Comparison of ENCODE assay signal across 13 cellular contexts in the genomic region with DNA sequence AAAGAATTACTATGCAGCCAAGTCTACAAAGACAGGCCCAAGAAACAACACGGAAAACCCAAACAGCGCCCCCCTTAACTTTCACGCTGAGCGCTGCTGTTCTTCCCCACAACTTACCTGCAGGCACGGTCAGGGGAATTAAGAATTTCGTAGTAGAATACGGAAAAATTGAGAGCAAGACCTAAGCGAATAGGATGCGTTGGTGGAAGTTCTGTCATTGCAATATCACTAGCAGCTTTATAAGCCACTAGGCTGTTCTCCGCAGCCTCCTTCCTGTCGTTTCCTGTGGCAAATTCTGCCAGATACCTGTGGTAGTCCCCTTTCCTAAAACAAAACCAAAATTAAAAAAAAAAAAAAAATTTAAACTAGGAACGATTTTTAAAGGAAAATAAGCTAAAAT. TPM values are rescaled to one million over a fixed set of nuclear protein-coding genes. Genes with fewer than 3 reads are reported as not detected.
DNase-seq lines count a peak whose midpoint lies in the region; ATAC-seq and TF ChIP-seq lines count a peak whose summit lies in the region.
"Had no signal": no experiment of that assay in that cellular context is flagged by ENCODE, and none has a peak within 500 bp of the region (broad histone marks: within the 10 kb centered on the region; RNA-seq: fewer than 3 reads in every experiment).

No MANE protein-coding gene starts in this region.

- H3K27ac ChIP-seq in CD8-positive, alpha-beta memory T cell (ENCODE audit: low read depth, low read length), result no peak overlapping the region
- no peak overlapping the region for H3K27ac ChIP-seq in PC-3 (ENCODE audit: low read length)
- peak overlapping the region; percentile 45 for H3K27ac ChIP-seq in brain microvascular endothelial cell
- H3K27ac ChIP-seq in sigmoid colon, result peak overlapping the region; percentile 48 to 76 (median 60)

- peaks cover 86% of the 10 kb centered on the region for H3K79me2 ChIP-seq in PC-3 (ENCODE audit: low read length)

- H3K4me3 ChIP-seq in CD8-positive, alpha-beta memory T cell (ENCODE audit: low read length), result no peak overlapping the region
- H3K4me3 ChIP-seq in PC-3 (ENCODE audit: low read length) (no peak overlapping the region), brain microvascular endothelial cell (ENCODE audit: low read depth, low read length) (no peak overlapping the region), sigmoid colon (no peak overlapping the region)

- H4K20me1 ChIP-seq in PC-3 (ENCODE audit: low read length), result peaks cover 40% of the 10 kb centered on the region

- intact Hi-C loops in PC-3 (cut with micrococcal nuclease), result loop anchor here (10.0 kb wide), 3 partner anchors 64 to 154 kb away; a partner anchor contains a TSS
- intact Hi-C loops in sigmoid colon (cut with DNase I), result loop anchor here (5.0 to 10.0 kb wide), 2 partner anchors 36 to 264 kb away; a partner anchor contains a TSS

- H3K36me3 Mint-ChIP-seq in CD8-positive, alpha-beta memory T cell, result peaks cover 9 to 53% (median 12%) of the 10 kb centered on the region in 3 donors

- TF ChIP-seq CTCF in PC-3 (conservative IDR thresholded peaks at IDR 0.05; ENCODE audit: low read depth, low read length) (no peak; the same call in 1 of the 2 replicates), brain microvascular endothelial cell (IDR thresholded peaks at IDR 0.05; ENCODE audit: low read depth, low read length, missing control alignments) (no peak), sigmoid colon (IDR thresholded peaks at IDR 0.05) (no peak)

- WGBS in sigmoid colon, 2 donors, result 71 to 80% methylated on average over 12 of the region's 12 CpGs

- H3K9me2 ChIP-seq in PC-3 (replicated peaks; ENCODE audit: low read length), result no peaks in the 10 kb centered on the region

- peaks cover 38 to 67% (median 58%) of the 10 kb centered on the region in 3 donors for H3K4me1 Mint-ChIP-seq in CD8-positive, alpha-beta memory T cell

- no peak for TF ChIP-seq POLR2A in sigmoid colon (IDR thresholded peaks at IDR 0.05)

- H2AFZ ChIP-seq in PC-3 (ENCODE audit: low read length), result no peak overlapping the region

- no peak for TF ChIP-seq EP300 in sigmoid colon (IDR thresholded peaks at IDR 0.05)

- H3F3A ChIP-seq in PC-3 (ENCODE audit: low read length, unreplicated experiment), result peaks cover 3% of the 10 kb centered on the region

- H3K9ac ChIP-seq in PC-3 (ENCODE audit: low read length), result no peak overlapping the region

- H3K27ac Mint-ChIP-seq in CD8-positive, alpha-beta memory T cell, result peak overlapping the region in 7 of 8 donors; percentile 74 to 96 (median 89)

- ATAC-seq in PC-3 (no peak), HG02588 (IDR thresholded peaks at IDR 0.05; ENCODE audit: unreplicated experiment) (no peak), HG02571 (IDR thresholded peaks at IDR 0.05; ENCODE audit: unreplicated experiment) (no peak)
- ATAC-seq: stimulated activated memory B cell treated with anti-CD40 and anti-IgM and Interleukin-4, amounts not matched to agents 10 μg/mL and 1 μg/mL and 100 μg/mL, for 72 hours had no signal

- H3K27me3 ChIP-seq in CD8-positive, alpha-beta memory T cell (ENCODE audit: insufficient read depth, low read length, poor library complexity, severe bottlenecking), result no peaks in the 10 kb centered on the region
- no peaks in the 10 kb centered on the region for H3K27me3 ChIP-seq in PC-3 (ENCODE audit: low read length)
- no peaks in the 10 kb centered on the region for H3K27me3 ChIP-seq in brain microvascular endothelial cell (replicated peaks)
- no peaks in the 10 kb centered on the region for H3K27me3 ChIP-seq in sigmoid colon

- H3K36me3 ChIP-seq in CD8-positive, alpha-beta memory T cell (ENCODE audit: insufficient read depth, low read length), result peaks cover 22% of the 10 kb centered on the region
- peaks cover 43% of the 10 kb centered on the region for H3K36me3 ChIP-seq in PC-3 (ENCODE audit: low read depth, low read length)
- H3K36me3 ChIP-seq in brain microvascular endothelial cell (replicated peaks), result peaks cover 30% of the 10 kb centered on the region
- peaks cover 5 to 57% (median 15%) of the 10 kb centered on the region in 4 donors for H3K36me3 ChIP-seq in sigmoid colon

- H3K4me2 ChIP-seq in PC-3 (ENCODE audit: low read length), result no peak overlapping the region

- peaks cover 37% of the 10 kb centered on the region for H3K4me1 ChIP-seq in CD8-positive, alpha-beta memory T cell (ENCODE audit: insufficient read depth, low read length)
- H3K4me1 ChIP-seq in PC-3 (ENCODE audit: insufficient read depth, low read length) (peaks cover 3% of the 10 kb centered on the region; the same call in 1 of the 2 replicates), sigmoid colon (peaks cover 0 to 58% (median 49%) of the 10 kb centered on the region in 4 donors)

- peak in 2 of 5 donors; percentile 20 to 28 for DNase-seq in CD8-positive, alpha-beta memory T cell
- DNase-seq in PC-3 (no peak), brain microvascular endothelial cell (no peak), sigmoid colon (no peak), NCI-H187 treated with DMSO at 0.1 percent for 48 hours (lab: John Stamatoyannopoulos, UW) (no peak)
- DNase-seq: activated CD4-positive, CD25-positive, alpha-beta regulatory T cell; amniotic stem cell; NCI-H1105 treated with DMSO at 0.1 percent for 48 hours; NCI-H774; SHP77 had no signal

- in situ Hi-C loops in brain microvascular endothelial cell (cut with HindIII; ENCODE audit: low pct_ligation_motif_present, low sequenced_read_pairs), result no loop called here

- H3K9me3 Mint-ChIP-seq in CD8-positive, alpha-beta memory T cell, result no peaks in the 10 kb centered on the region
- H3K9me3 Mint-ChIP-seq: stimulated activated memory B cell treated with anti-CD40 and anti-IgM and Interleukin-4, amounts not matched to agents 10 μg/mL and 1 μg/mL and 100 μg/mL, for 72 hours had no signal

- peak overlapping the region in 6 of 7 donors; percentile 45 to 77 (median 64) for H3K4me3 Mint-ChIP-seq in CD8-positive, alpha-beta memory T cell
- H3K4me3 Mint-ChIP-seq: stimulated activated memory B cell treated with anti-CD40 and anti-IgM and Interleukin-4, amounts not matched to agents 10 μg/mL and 1 μg/mL and 100 μg/mL, for 72 hours had no signal

- no peaks in the 10 kb centered on the region for H3K27me3 Mint-ChIP-seq in CD8-positive, alpha-beta memory T cell
- H3K27me3 Mint-ChIP-seq: stimulated activated memory B cell treated with anti-CD40 and anti-IgM and Interleukin-4, amounts not matched to agents 10 μg/mL and 1 μg/mL and 100 μg/mL, for 72 hours had no signal

- POLR2A ChIA-PET in CD8-positive, alpha-beta memory T cell (lab: Charles Lee), result interaction anchor here (0.6 to 0.7 kb wide), 4 partner anchors 19 to 119 kb away, joined by 3 to 5 read pairs (median 4); no protein-coding TSS in a partner anchor
- POLR2A ChIA-PET in PC-3 (lab: Charles Lee; ENCODE audit: unreplicated experiment), result interaction anchor here (0.5 kb wide), 1 partner anchor 52 kb away, joined by 13 read pairs; no protein-coding TSS in a partner anchor

- CTCF ChIA-PET in CD8-positive, alpha-beta memory T cell (lab: Charles Lee), result interaction anchor here (1.2 to 3.3 kb wide), 2 partner anchors 28 to 155 kb away, joined by 3 to 25 read pairs; a partner anchor contains a TSS
- CTCF ChIA-PET in PC-3 (lab: Charles Lee), result no interaction called here

- TSS peak; percentile 18 for BruUV-seq in PC-3 (replicated peaks; lab: Mats Ljungman, UMichigan)

- H3K9me3 ChIP-seq in CD8-positive, alpha-beta memory T cell (ENCODE audit: low read length), result no peaks in the 10 kb centered on the region
- no peaks in the 10 kb centered on the region for H3K9me3 ChIP-seq in PC-3 (ENCODE audit: low read length)
- H3K9me3 ChIP-seq in sigmoid colon, result no peaks in the 10 kb centered on the region

RNA-seq across cellular contexts. Expression of a gene that starts 39.0 kb away (rescaled TPM):
- total RNA-seq in CD8-positive, alpha-beta memory T cell, result 100 to 1,000 TPM; 579 to 596 TPM
- 44.0 TPM for polyA plus RNA-seq in CD8-positive, alpha-beta memory T cell
- total RNA-seq in PC-3 (2014; rRNA removed), result 210 and 342 TPM in 2 replicates
- total RNA-seq in sigmoid colon, result 100 to 1,000 TPM; 353 to 507 (median 431) TPM
- polyA plus RNA-seq in sigmoid colon, result 100 to 1,000 TPM; 312 to 440 (median 350) TPM

Comparison
In these comparisons a context has a peak if more than half of its experiments do, and no peak if none do; other contexts are left out.
1. H3K27ac ChIP-seq: peak in brain microvascular endothelial cell (single experiment) and sigmoid colon (4 of 4); none in CD8-positive, alpha-beta memory T cell (single experiment) and PC-3 (single experiment).